In genomic region chr5:84618262-84618661, GRCh38 we compare ENCODE assay signal across 24 cellular contexts.
"Had no signal": no experiment of that assay in that cellular context is flagged by ENCODE, and none has a peak within 500 bp of the region (broad histone marks: within the 10 kb centered on the region; RNA-seq: fewer than 3 reads in every experiment).

No MANE protein-coding gene starts in this region.

- DNase-seq: activated CD4-positive, alpha-beta T cell treated with anti-CD3 and anti-CD28 coated beads for 36 hours; activated CD4-positive, alpha-beta T cell treated with anti-CD3 and anti-CD28 coated beads, Interleukin-2, amount 50 U/mL, for 48 hours; activated CD8-positive, alpha-beta memory T cell treated with anti-CD3 and anti-CD28 coated beads, Interleukin-2, amount 50 U/mL, for 48 hours; activated naive CD4-positive, alpha-beta T cell; activated T-cell treated with anti-CD3 and anti-CD28 coated beads, Interleukin-2, amount 50 U/mL, for 4 hours; adrenal gland; brain microvascular endothelial cell; caudate nucleus; effector memory CD4-positive, alpha-beta T cell; hippocampal formation; left ventricle myocardium inferior; naive thymus-derived CD8-positive, alpha-beta T cell; posterior cingulate gyrus; right lobe of liver; stimulated activated CD4-positive, alpha-beta T cell treated with anti-CD3 and anti-CD28 coated beads, Interleukin-1b, Interleukin-23, amount 100 ng/mL, for 48 hours; stomach had no signal

- H3K27ac ChIP-seq: adrenal gland, ascending aorta, brain microvascular endothelial cell, esophagus muscularis mucosa, left ventricle myocardium inferior, neural progenitor cell, right lobe of liver, skin epidermis, stomach, suprapubic skin, tibial nerve had no signal

- H3K4me1 ChIP-seq: ascending aorta, esophagus muscularis mucosa, left ventricle myocardium inferior, neural progenitor cell, right lobe of liver, stomach, suprapubic skin, tibial nerve had no signal

- H3K9me3 ChIP-seq: adrenal gland, ascending aorta, esophagus muscularis mucosa, left ventricle myocardium inferior, right lobe of liver, stomach, suprapubic skin, tibial nerve had no signal

- H3K4me3 ChIP-seq: adrenal gland, ascending aorta, esophagus muscularis mucosa, left ventricle myocardium inferior, neural progenitor cell, right lobe of liver, skin epidermis, stomach, suprapubic skin, tibial nerve had no signal

- H3K36me3 ChIP-seq: adrenal gland, ascending aorta, brain microvascular endothelial cell, esophagus muscularis mucosa, left ventricle myocardium inferior, neural progenitor cell, right lobe of liver, stomach, suprapubic skin, tibial nerve had no signal

- ATAC-seq: activated CD4-positive, alpha-beta T cell treated with anti-CD3 and anti-CD28 coated beads for 36 hours; activated T-cell treated with anti-CD3 and anti-CD28 coated beads, Interleukin-2, amount 50 U/mL, for 4 hours; naive thymus-derived CD8-positive, alpha-beta T cell; right lobe of liver; stimulated activated effector memory CD8-positive, alpha-beta T cell treated with anti-CD3 and anti-CD28 coated beads, Interleukin-12 subunit alpha, Interleukin-12 subunit beta, amount 100 ng/mL, for 72 hours; WTC11 had no signal

- H3K27me3 ChIP-seq: adrenal gland, ascending aorta, brain microvascular endothelial cell, esophagus muscularis mucosa, neural progenitor cell, right lobe of liver, stomach, suprapubic skin, tibial nerve had no signal
